Comparison of ENCODE assay signal across 22 cellular contexts in the genomic region with DNA sequence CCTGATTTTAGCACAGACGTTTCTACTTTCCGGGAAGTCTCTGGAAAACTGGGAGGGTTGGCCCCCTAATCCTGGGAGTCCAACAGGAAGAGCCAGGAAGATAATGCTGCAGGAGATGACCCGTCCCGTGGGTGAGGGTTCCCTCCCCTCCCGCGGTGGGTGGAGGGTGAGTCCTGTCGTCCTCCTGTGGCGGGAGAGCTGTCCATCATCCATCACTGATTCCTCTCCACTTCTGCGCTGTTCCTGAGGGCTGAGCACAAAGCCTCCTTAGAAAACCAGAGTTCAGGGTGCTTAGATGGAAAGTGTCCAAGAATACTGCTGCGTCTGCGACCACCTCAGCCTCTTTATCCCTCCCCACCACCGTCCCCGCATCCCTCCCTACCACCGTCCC. TPM values are rescaled to one million over a fixed set of nuclear protein-coding genes. Genes with fewer than 3 reads are reported as not detected.
A peak's percentile ranks its signal among the peaks of the same experiment; 100 is the strongest.
DNase-seq lines count a peak whose midpoint lies in the region; ATAC-seq, FAIRE-seq and TF ChIP-seq lines count a peak whose summit lies in the region.
"Had no signal": no experiment of that assay in that cellular context is flagged by ENCODE, and none has a peak within 500 bp of the region (broad histone marks: within the 10 kb centered on the region; RNA-seq: fewer than 3 reads in every experiment).

No MANE protein-coding gene starts in this region.

- intact Hi-C loops in HepG2 (cut with micrococcal nuclease; ENCODE audit: unreplicated experiment) = no loop called here
- intact Hi-C loops in right lobe of liver (cut with DNase I) = no loop called here
- intact Hi-C loops in breast epithelium (cut with DNase I; ENCODE audit: low total_unique reads) = no loop called here
- intact Hi-C loops in PC-9 (cut with micrococcal nuclease; ENCODE audit: unreplicated experiment) = no loop called here

- peaks cover 10% of the 10 kb centered on the region for H3K9me3 ChIP-seq in HepG2 (ENCODE audit: low read length)
- H3K9me3 ChIP-seq in right lobe of liver = no peaks in the 10 kb centered on the region
- H3K9me3 ChIP-seq in breast epithelium = no peaks in the 10 kb centered on the region
- no peaks in the 10 kb centered on the region for H3K9me3 ChIP-seq in PC-9 (ENCODE audit: insufficient read depth, low read depth)
- H3K9me3 ChIP-seq: BE2C, SJSA1 had no signal

- no peaks in the 10 kb centered on the region for H4K20me1 ChIP-seq in HepG2 (ENCODE audit: insufficient read depth, low read length)
- H4K20me1 ChIP-seq in PC-9 (ENCODE audit: insufficient read depth) = no peaks in the 10 kb centered on the region

- ATAC-seq in HepG2 = peak; percentile 16
- no peak for ATAC-seq in right lobe of liver
- no peak for ATAC-seq in HG02973 (IDR thresholded peaks at IDR 0.05; ENCODE audit: unreplicated experiment)
- ATAC-seq in HG02852 (IDR thresholded peaks at IDR 0.05; ENCODE audit: unreplicated experiment) = no peak

- H3K36me3 ChIP-seq in HepG2 (replicated peaks in 1 of 2; ENCODE audit: control insufficient read depth in 1 of 2, insufficient read depth in 2 of 2, low read length in 2 of 2) (no peaks in the 10 kb centered on the region), right lobe of liver (no peaks in the 10 kb centered on the region), breast epithelium (no peaks in the 10 kb centered on the region), rectal smooth muscle tissue (ENCODE audit: control insufficient read depth, insufficient read depth, low read length) (no peaks in the 10 kb centered on the region), PC-9 (ENCODE audit: low read depth) (no peaks in the 10 kb centered on the region)
- H3K36me3 ChIP-seq: BE2C, SJSA1 had no signal

- H3K27ac ChIP-seq in HepG2 (ENCODE audit: extremely low read length, insufficient read depth, low read length) (no peak overlapping the region), right lobe of liver (no peak overlapping the region), breast epithelium (no peak overlapping the region), rectal smooth muscle tissue (ENCODE audit: low read depth, low read length) (peak overlapping the region; percentile 80), PC-9 (no peak overlapping the region)
- H3K27ac ChIP-seq: SJSA1 had no signal

- TF ChIP-seq EP300 in HepG2 (IDR thresholded peaks at IDR 0.05; ENCODE audit: low read depth in 2 of 2, low read length in 2 of 2) (no peak), HepG2 (CRISPR knock-in tag; IDR thresholded peaks at IDR 0.05; ENCODE audit: borderline replicate concordance) (no peak)

- H3K4me1 ChIP-seq in HepG2 (ENCODE audit: insufficient read depth, low read length) (peaks cover 38% of the 10 kb centered on the region), right lobe of liver (no peaks in the 10 kb centered on the region), breast epithelium (no peaks in the 10 kb centered on the region), rectal smooth muscle tissue (ENCODE audit: control insufficient read depth, insufficient read depth, low read length) (peaks cover 11% of the 10 kb centered on the region), PC-9 (replicated peaks; ENCODE audit: insufficient read depth) (no peaks in the 10 kb centered on the region)
- H3K4me1 ChIP-seq: SJSA1 had no signal

- no peaks in the 10 kb centered on the region for H3K9me2 ChIP-seq in PC-9 (ENCODE audit: insufficient read depth)

- CTCF ChIA-PET in HepG2 (lab: Yijun Ruan, JAX; ENCODE audit: low intra/inter-chr PET ratio, low total read pairs) = no interaction called here
- CTCF ChIA-PET in PC-9 (lab: Charles Lee) = no interaction called here

- DNase-seq in HepG2 (ENCODE audit: low spot score) = no peak
- no peak for DNase-seq in right lobe of liver
- DNase-seq in breast epithelium (ENCODE audit: low spot score in 2 of 2) = no peak
- DNase-seq in RCC 7860 (ENCODE audit: low spot score) = no peak
- DNase-seq in PC-9 = no peak
- DNase-seq: DMS79, HFFc6, Kasumi-1, MM.1S, NCI-H1436 treated with DMSO at 0.1 percent for 48 hours, NCI-H2029, NCI-H524 treated with DMSO at 0.1 percent for 48 hours had no signal

- FAIRE-seq in HepG2 (lab: Jason Lieb, UNC) (no peak), RCC 7860 (lab: Jason Lieb, UNC) (no peak)
- FAIRE-seq: GM12892, GM18507, HTR-8/SVneo had no signal

- WGBS in HepG2 (ENCODE audit: low lambda C conversion rate) = 48% methylated on average over 13 of the region's 14 CpGs
- WGBS in right lobe of liver (ENCODE audit: insufficient coverage, low coverage, low lambda C conversion rate, missing lambda C conversion rate) = 81% methylated on average over 6 of the region's 14 CpGs

- TF ChIP-seq CTCF in HepG2 (CRISPR knock-in tag; IDR thresholded peaks at IDR 0.05) (no peak), right lobe of liver (IDR thresholded peaks at IDR 0.05) (no peak), breast epithelium (IDR thresholded peaks at IDR 0.05) (no peak), PC-9 (conservative IDR thresholded peaks at IDR 0.05) (no peak)

- no peak for TF ChIP-seq POLR2A in HepG2 (IDR thresholded peaks at IDR 0.05; ENCODE audit: insufficient read depth in 1 of 2, low read depth in 2 of 2, low read length in 2 of 2)
- no peak for TF ChIP-seq POLR2A in right lobe of liver (IDR thresholded peaks at IDR 0.05)
- no peak for TF ChIP-seq POLR2A in breast epithelium (IDR thresholded peaks at IDR 0.05)

- POLR2A ChIA-PET in HepG2 (lab: Yijun Ruan, JAX) = interaction anchor here (0.7 kb wide), 1 partner anchor 163 kb away, joined by 3 read pairs; no protein-coding TSS in a partner anchor
- POLR2A ChIA-PET in PC-9 (lab: Charles Lee; ENCODE audit: unreplicated experiment) = no interaction called here

- in situ Hi-C loops in HepG2 (cut with HindIII; ENCODE audit: extremely low pct_ligation_motif_present, low pct_unique_long_range_greater_than_20kb) = no loop called here

- peak overlapping the region; percentile 46 for H3K4me2 ChIP-seq in HepG2 (ENCODE audit: low read depth, low read length)
- H3K4me2 ChIP-seq in PC-9 = no peak overlapping the region

- peaks cover 2 to 40% of the 10 kb centered on the region in 2 experiments; a peak in 4 of 5 replicates for H3K27me3 ChIP-seq in HepG2 (ENCODE audit: control insufficient read depth in 1 of 2, insufficient read depth in 2 of 2, low read length in 2 of 2)
- no peaks in the 10 kb centered on the region for H3K27me3 ChIP-seq in right lobe of liver
- H3K27me3 ChIP-seq in breast epithelium = no peaks in the 10 kb centered on the region
- no peaks in the 10 kb centered on the region for H3K27me3 ChIP-seq in rectal smooth muscle tissue (ENCODE audit: control insufficient read depth, insufficient read depth, low read length)
- peaks cover 82% of the 10 kb centered on the region for H3K27me3 ChIP-seq in PC-9 (ENCODE audit: insufficient read depth, low read depth)
- H3K27me3 ChIP-seq: BE2C had no signal

- TF ChIP-seq RAD21 in HepG2 (CRISPR knock-in tag; IDR thresholded peaks at IDR 0.05) = no peak

- H3K9ac ChIP-seq in HepG2 (ENCODE audit: insufficient read depth, low read depth, low read length) (no peak overlapping the region), rectal smooth muscle tissue (ENCODE audit: low read length) (no peak overlapping the region)

- H3K79me2 ChIP-seq in HepG2 (ENCODE audit: insufficient read depth, low read length) (no peaks in the 10 kb centered on the region), PC-9 (ENCODE audit: low read depth) (no peaks in the 10 kb centered on the region)

- H2AFZ ChIP-seq in HepG2 (ENCODE audit: low read length) (no peak overlapping the region), PC-9 (no peak overlapping the region)

- BruUV-seq in HepG2 (replicated peaks; lab: Mats Ljungman, UMichigan) (no TSS peak), PC-9 (replicated peaks; lab: Mats Ljungman, UMichigan) (no TSS peak)

- no peaks in the 10 kb centered on the region for H3F3A ChIP-seq in PC-9 (ENCODE audit: insufficient read depth, low read depth)

- peak overlapping the region in 1 of 3 experiments; percentile 7; a peak in 1 of 6 replicates for H3K4me3 ChIP-seq in HepG2 (replicated peaks in 1 of 3; ENCODE audit: insufficient read depth in 1 of 3, low read depth in 2 of 3, low read length in 3 of 3)
- H3K4me3 ChIP-seq in right lobe of liver = no peak overlapping the region
- peak overlapping the region in 2 of 3 donors; percentile 40 to 63 for H3K4me3 ChIP-seq in breast epithelium
- no peak overlapping the region for H3K4me3 ChIP-seq in rectal smooth muscle tissue (ENCODE audit: low read length)
- no peak overlapping the region for H3K4me3 ChIP-seq in PC-9
- H3K4me3 ChIP-seq: SJSA1 had no signal

RNA-seq across cellular contexts. Expression of a gene that starts 6.1 kb away (rescaled TPM):
- total RNA-seq in HepG2 (2016; rRNA removed; fragmentation: Illumina TruSeq; extraction: Trizol) (4.2 and 4.5 TPM in 2 replicates), right lobe of liver (under 1 TPM in 3 of 6 experiments, not detected in 3; 0.06 to 0.58 (median 0.12) TPM), breast epithelium (under 1 TPM in 1 of 3 donors, not detected in 2; 0.73 TPM), PC-9 (2021) (not detected in 2 replicates)
- total RNA-seq in HepG2 (2016; cell fraction: cytosol; rRNA removed; fragmentation: Illumina TruSeq; extraction: Trizol; ENCODE audit: low read depth) = 0.10 TPM in 1 of 2 replicates, not detected in the other
- total RNA-seq in HepG2 (2016; cell fraction: insoluble cytoplasmic fraction; rRNA removed; fragmentation: Illumina TruSeq; extraction: Trizol) = 4.0 and 4.5 TPM in 2 replicates
- 1.2 and 1.3 TPM in 2 replicates for total RNA-seq in HepG2 (2016; cell fraction: membrane; rRNA removed; fragmentation: Illumina TruSeq; extraction: Trizol)
- 0.56 and 1.4 TPM in 2 replicates for total RNA-seq in HepG2 (2016; cell fraction: nucleus; rRNA removed; fragmentation: Illumina TruSeq; extraction: Trizol)
- 8.7 and 11.3 TPM in 2 replicates for polyA plus RNA-seq in HepG2 (2011; rRNA removed)
- 11.0 and 18.6 TPM in 2 replicates for polyA plus RNA-seq in HepG2 (2011; cell fraction: cytosol; rRNA removed)
- 3.2 and 3.5 TPM in 2 replicates for polyA plus RNA-seq in HepG2 (2011; cell fraction: nucleus; rRNA removed)
- polyA plus RNA-seq in HepG2 (2012) = 9.4 and 18.5 TPM in 2 replicates
- polyA plus RNA-seq in HepG2 (2016; cell fraction: cytosol; fragmentation: Illumina TruSeq; extraction: Trizol; ENCODE audit: low read depth) = 0.07 and 0.20 TPM in 2 replicates
- 2.7 and 3.0 TPM in 2 replicates for polyA plus RNA-seq in HepG2 (2016; cell fraction: insoluble cytoplasmic fraction; fragmentation: Illumina TruSeq; extraction: Trizol; ENCODE audit: low read depth)
- 0.43 and 0.55 TPM in 2 replicates for polyA plus RNA-seq in HepG2 (2016; cell fraction: membrane; fragmentation: Illumina TruSeq; extraction: Trizol; ENCODE audit: low read depth)
- polyA plus RNA-seq in HepG2 (2016; cell fraction: nucleus; fragmentation: Illumina TruSeq; extraction: Trizol; ENCODE audit: insufficient read depth, low read depth) = 1.1 and 2.3 TPM in 2 replicates
- polyA minus RNA-seq in HepG2 (2011; rRNA and poly(A)+ RNA removed; ENCODE audit: low replicate concordance) = 31.5 TPM in 1 of 2 replicates, not detected in the other
- 9.9 and 14.7 TPM in 2 replicates for polyA minus RNA-seq in HepG2 (2011; cell fraction: cytosol; rRNA and poly(A)+ RNA removed)
- 0.77 and 1.4 TPM in 2 replicates for polyA minus RNA-seq in HepG2 (2011; cell fraction: nucleus; rRNA and poly(A)+ RNA removed)
- total RNA-seq: A172, H7, HFFc6, SJSA1 had no signal

RNA-seq across cellular contexts. Expression of a gene that starts 40.9 kb away (rescaled TPM):
- not detected in 2 replicates for total RNA-seq in HepG2 (2016; rRNA removed; fragmentation: Illumina TruSeq; extraction: Trizol)
- not detected in 2 replicates for total RNA-seq in HepG2 (2016; cell fraction: cytosol; rRNA removed; fragmentation: Illumina TruSeq; extraction: Trizol; ENCODE audit: low read depth)
- total RNA-seq in HepG2 (2016; cell fraction: insoluble cytoplasmic fraction; rRNA removed; fragmentation: Illumina TruSeq; extraction: Trizol) = not detected in 2 replicates
- total RNA-seq in HepG2 (2016; cell fraction: membrane; rRNA removed; fragmentation: Illumina TruSeq; extraction: Trizol) = not detected in 2 replicates
- not detected in 2 replicates for total RNA-seq in HepG2 (2016; cell fraction: nucleus; rRNA removed; fragmentation: Illumina TruSeq; extraction: Trizol)
- not detected in 2 replicates for polyA plus RNA-seq in HepG2 (2011; rRNA removed)
- polyA plus RNA-seq in HepG2 (2011; cell fraction: cytosol; rRNA removed) = not detected in 2 replicates
- not detected in 2 replicates for polyA plus RNA-seq in HepG2 (2011; cell fraction: nucleus; rRNA removed)
- polyA plus RNA-seq in HepG2 (2012) = not detected in 2 replicates
- not detected in 2 replicates for polyA plus RNA-seq in HepG2 (2016; cell fraction: cytosol; fragmentation: Illumina TruSeq; extraction: Trizol; ENCODE audit: low read depth)
- polyA plus RNA-seq in HepG2 (2016; cell fraction: insoluble cytoplasmic fraction; fragmentation: Illumina TruSeq; extraction: Trizol; ENCODE audit: low read depth) = not detected in 2 replicates
- polyA plus RNA-seq in HepG2 (2016; cell fraction: membrane; fragmentation: Illumina TruSeq; extraction: Trizol; ENCODE audit: low read depth) = not detected in 2 replicates
- polyA plus RNA-seq in HepG2 (2016; cell fraction: nucleus; fragmentation: Illumina TruSeq; extraction: Trizol; ENCODE audit: insufficient read depth, low read depth) = not detected in 2 replicates
- polyA minus RNA-seq in HepG2 (2011; rRNA and poly(A)+ RNA removed; ENCODE audit: low replicate concordance) = not detected in 2 replicates
- polyA minus RNA-seq in HepG2 (2011; cell fraction: cytosol; rRNA and poly(A)+ RNA removed) = not detected in 2 replicates
- polyA minus RNA-seq in HepG2 (2011; cell fraction: nucleus; rRNA and poly(A)+ RNA removed) = not detected in 2 replicates
- not detected for total RNA-seq in right lobe of liver
- total RNA-seq in breast epithelium = not detected
- total RNA-seq in PC-9 (2021) = not detected in 2 replicates
- total RNA-seq: A172, H7, HFFc6, SJSA1 had no signal

Comparison
In these comparisons a context has a peak if more than half of its experiments do, and no peak if none do; other contexts are left out.
1. H3K4me3 ChIP-seq: peak in breast epithelium (2 of 3); none in right lobe of liver (0 of 3), rectal smooth muscle tissue (single experiment) and PC-9 (single experiment).